ENCODE assay signal across 1 cellular context in genomic region chr22:46250035-46250782, GRCh38.
A peak's percentile ranks its signal among the peaks of the same experiment; 100 is the strongest.
TF ChIP-seq lines count a peak whose summit lies in the region.

CDPF1 (minus strand) TSS chr22:46250293; CDS start chr22:46248284, 2,009 bp downstream.

TF ChIP-seq in K562, 482 proteins besides CTCF, POLR2A, EP300 and RAD21 (continued from another document and continues in another):
- TF ChIP-seq ZBTB9 (CRISPR knock-in tag; IDR thresholded peaks at IDR 0.05) (0 out of 2 replicates have a peak, but pooled peaks have one; percentile 16), GMEB1 (CRISPR knock-in tag; IDR thresholded peaks at IDR 0.05) (peak; percentile 32; the same call in 1 of the 2 replicates), FIP1L1 (IDR thresholded peaks at IDR 0.05; ENCODE audit: low read depth, low read length, poor library complexity, severe bottlenecking) (peak; percentile 28), TCF7 (IDR thresholded peaks at IDR 0.05; ENCODE audit: borderline replicate concordance) (no peak), CHD1 (IDR thresholded peaks at IDR 0.05; ENCODE audit: low read length) (peak; percentile 49), KAT7 (CRISPR knock-in tag; IDR thresholded peaks at IDR 0.05; ENCODE audit: borderline replicate concordance) (0 out of 2 replicates have a peak, but pooled peaks have one; percentile 22), PTTG1 (tag; IDR thresholded peaks at IDR 0.05; ENCODE audit: low read depth) (no peak), HMG20A (CRISPR knock-in tag; conservative IDR thresholded peaks at IDR 0.05) (no peak), ZBTB40 (IDR thresholded peaks at IDR 0.05) (peak; percentile 79), ZBTB40 (CRISPR knock-in tag; IDR thresholded peaks at IDR 0.05) (no peak), POLR3G (IDR thresholded peaks at IDR 0.05; ENCODE audit: extremely low read depth, insufficient read length, insufficient replicate concordance) (no peak), BDP1 (IDR thresholded peaks at IDR 0.05; ENCODE audit: insufficient read depth, insufficient read length) (no peak), IRF2 (CRISPR knock-in tag; IDR thresholded peaks at IDR 0.05) (no peak), TBP (optimal IDR thresholded peaks at IDR 0.05; ENCODE audit: low read depth, low read length) (peak; percentile 53), CXXC5 (CRISPR knock-in tag; IDR thresholded peaks at IDR 0.05) (peak; percentile 85), SRSF7 (optimal IDR thresholded peaks at IDR 0.05; ENCODE audit: low read depth, low read length) (no peak), NFATC3 (IDR thresholded peaks at IDR 0.05) (no peak), E2F6 (IDR thresholded peaks at IDR 0.05; ENCODE audit: borderline replicate concordance in 1 of 2, extremely low read depth in 1 of 2, insufficient read depth in 1 of 2, insufficient read length in 1 of 2, low read depth in 1 of 2, low read length in 1 of 2, poor library complexity in 1 of 2, severe bottlenecking in 1 of 2) (peak; percentile 88 to 92), ZNF583 (CRISPR knock-in tag; IDR thresholded peaks at IDR 0.05) (no peak), TFAP4 (CRISPR knock-in tag; IDR thresholded peaks at IDR 0.05; ENCODE audit: borderline replicate concordance) (peak; percentile 39; the same call in 1 of the 2 replicates), CREBBP (IDR thresholded peaks at IDR 0.05; ENCODE audit: low read depth, low read length) (no peak), NFYB (IDR thresholded peaks at IDR 0.05; ENCODE audit: extremely low read depth, insufficient read length) (no peak), HNRNPL (IDR thresholded peaks at IDR 0.05; ENCODE audit: low read depth, low read length) (0 out of 2 replicates have a peak, but pooled peaks have one; percentile 44), ZNF586 (CRISPR knock-in tag; conservative IDR thresholded peaks at IDR 0.05) (no peak), ZZZ3 (IDR thresholded peaks at IDR 0.05) (no peak), KDM4B (IDR thresholded peaks at IDR 0.05; ENCODE audit: borderline replicate concordance in 2 of 2, low read depth in 1 of 2) (no peak), GABPB1 (CRISPR knock-in tag; IDR thresholded peaks at IDR 0.05) (peak; percentile 69), MED1 (CRISPR knock-in tag; IDR thresholded peaks at IDR 0.05; ENCODE audit: borderline replicate concordance) (no peak), ZNF778 (CRISPR knock-in tag; IDR thresholded peaks at IDR 0.05) (no peak), PHF20 (IDR thresholded peaks at IDR 0.05; ENCODE audit: partially characterized antibody) (peak; percentile 18), TCF3 (CRISPR knock-in tag; IDR thresholded peaks at IDR 0.05) (peak; percentile 44; the same call in 1 of the 2 replicates), KDM5B (IDR thresholded peaks at IDR 0.05; ENCODE audit: insufficient replicate concordance, low read depth, low read length) (peak; percentile 64), MYC (IDR thresholded peaks at IDR 0.05; ENCODE audit: low read depth, low read length) (peak; percentile 34; the same call in 1 of the 2 replicates), MYC (CRISPR knock-in tag; IDR thresholded peaks at IDR 0.05; ENCODE audit: borderline replicate concordance, low read depth) (no peak), GTF3C2 (IDR thresholded peaks at IDR 0.05; ENCODE audit: borderline replicate concordance, extremely low read depth, insufficient read length) (no peak), POLR2B (IDR thresholded peaks at IDR 0.05; ENCODE audit: low read depth, partially characterized antibody) (peak; percentile 52), EGR1 (conservative IDR thresholded peaks at IDR 0.05) (peak; percentile 17; the same call in 1 of the 2 replicates), ZNF431 (CRISPR knock-in tag; IDR thresholded peaks at IDR 0.05) (no peak), ZNF347 (CRISPR knock-in tag; IDR thresholded peaks at IDR 0.05; ENCODE audit: low read depth) (no peak), UBTF (IDR thresholded peaks at IDR 0.05; ENCODE audit: borderline replicate concordance in 1 of 2, low read depth in 2 of 2, low read length in 2 of 2) (peak in 1 of 2 experiments; percentile 61; a peak in 2 of 4 replicates), ZNF12 (CRISPR knock-in tag; IDR thresholded peaks at IDR 0.05) (peak; percentile 44; the same call in 1 of the 2 replicates), ZNF133 (CRISPR knock-in tag; IDR thresholded peaks at IDR 0.05) (no peak), ETV5 (CRISPR knock-in tag; IDR thresholded peaks at IDR 0.05; ENCODE audit: low read depth) (0 out of 2 replicates have a peak, but pooled peaks have one; percentile 55), PHF8 (IDR thresholded peaks at IDR 0.05; ENCODE audit: borderline replicate concordance, low read length) (peak; percentile 75; the same call in 1 of the 2 replicates), L3MBTL2 (IDR thresholded peaks at IDR 0.05) (peak; percentile 96), CHD4 (IDR thresholded peaks at IDR 0.05; ENCODE audit: insufficient read depth, insufficient replicate concordance, low read depth, low read length, poor library complexity, severe bottlenecking) (no peak), GTF2F1 (IDR thresholded peaks at IDR 0.05; ENCODE audit: low read depth, low read length) (0 out of 2 replicates have a peak, but pooled peaks have one; percentile 46)
